In the genomic region with DNA sequence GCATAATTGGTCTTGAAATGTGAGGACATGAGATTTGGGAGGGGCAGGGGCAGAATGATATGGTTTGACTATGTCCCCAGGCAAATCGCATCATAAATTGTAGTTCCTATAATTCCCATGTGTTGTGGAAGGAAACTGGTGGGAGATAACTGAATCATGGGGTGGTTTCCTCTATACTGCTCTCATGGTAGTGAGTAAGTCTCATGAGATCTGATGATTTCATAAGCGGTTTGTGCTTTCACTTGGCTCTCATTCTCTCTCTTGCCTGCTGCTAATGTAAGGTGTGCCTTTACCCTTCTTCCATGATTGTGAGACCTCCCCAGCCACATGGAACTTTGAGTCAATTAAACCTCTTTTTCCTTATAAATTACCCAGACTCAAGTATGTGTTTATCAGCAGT, we compare ENCODE assay signal across 21 cellular contexts.
"Had no signal": no experiment of that assay in that cellular context is flagged by ENCODE, and none has a peak within 500 bp of the region (broad histone marks: within the 10 kb centered on the region; RNA-seq: fewer than 3 reads in every experiment).

No MANE protein-coding gene starts in this region.

- H3K36me3 ChIP-seq: adrenal gland, ascending aorta, left ventricle myocardium inferior, right lobe of liver, vagina, WERI-Rb-1 had no signal

- H3K27me3 ChIP-seq: adrenal gland, ascending aorta, right lobe of liver, vagina had no signal

- H3K4me3 ChIP-seq: adrenal gland, ascending aorta, left ventricle myocardium inferior, lung, mucosa of descending colon, right lobe of liver, skin epidermis, vagina had no signal

- DNase-seq: activated CD4-positive, alpha-beta T cell treated with anti-CD3 and anti-CD28 coated beads for 48 hours; activated CD4-positive, alpha-beta T cell treated with anti-CD3 and anti-CD28 coated beads, Interleukin-2, amount 50 U/mL, for 48 hours; activated CD8-positive, alpha-beta memory T cell treated with anti-CD3 and anti-CD28 coated beads for 24 hours; activated effector memory CD4-positive, alpha-beta T cell treated with Interleukin-2 at 50 U/mL for 16 hours; activated naive CD4-positive, alpha-beta T cell treated with anti-CD3 and anti-CD28 coated beads for 36 hours; activated naive CD8-positive, alpha-beta T cell treated with anti-CD3 and anti-CD28 coated beads for 36 hours; adrenal gland; caudate nucleus; cortex of kidney; effector memory CD8-positive, alpha-beta T cell; left ventricle myocardium inferior; mucosa of descending colon; right lobe of liver; stimulated activated CD4-positive, alpha-beta T cell treated with anti-CD3 and anti-CD28 coated beads, Interleukin-4, amount 100 ng/mL, for 24 hours; substantia nigra; T-helper 1 cell; WERI-Rb-1 had no signal

- H3K27ac ChIP-seq: adrenal gland, ascending aorta, left ventricle myocardium inferior, right lobe of liver, skin epidermis, vagina, WERI-Rb-1 had no signal

- H3K9me3 ChIP-seq: adrenal gland, ascending aorta, right lobe of liver, vagina had no signal

- H3K4me1 ChIP-seq: adrenal gland, ascending aorta, left ventricle myocardium inferior, right lobe of liver, vagina had no signal
